Comparison of ENCODE assay signal across 1 cellular context in the genomic region with DNA sequence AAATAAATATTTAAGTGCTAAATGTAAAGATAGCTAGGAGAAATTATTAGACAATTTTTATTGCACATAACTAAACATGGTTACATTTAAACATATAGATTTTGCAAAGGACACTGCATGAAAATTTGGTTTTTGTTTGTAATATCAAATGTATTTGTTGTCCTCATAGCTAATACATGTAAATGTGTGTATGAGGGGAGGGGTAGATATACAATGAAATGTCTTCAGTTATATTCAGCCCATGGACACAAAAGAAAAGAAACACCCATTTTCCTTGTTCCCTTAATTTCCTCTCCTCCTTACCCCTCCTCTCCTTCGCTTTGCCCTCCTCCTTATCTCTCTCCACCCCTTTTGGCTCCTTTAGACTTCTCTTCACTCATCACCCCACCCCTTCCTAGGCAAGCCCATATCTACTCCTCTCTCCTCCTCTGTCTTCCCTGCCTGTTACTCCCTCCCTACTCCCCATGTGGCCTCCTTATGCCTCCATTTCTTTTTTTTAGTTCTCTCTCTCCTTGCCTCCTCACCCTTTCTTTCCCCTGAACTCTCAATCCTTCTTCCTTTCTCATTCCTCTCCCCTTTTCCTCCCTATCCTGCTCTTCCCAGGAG.
TF ChIP-seq lines count a peak whose summit lies in the region.

No MANE protein-coding gene starts in this region.

TF ChIP-seq in WTC11, 78 proteins besides CTCF, POLR2A, EP300 and RAD21 (continued from another document):
- TF ChIP-seq ZNF121 (CRISPR knock-in tag; IDR thresholded peaks at IDR 0.05): no peak
- no peak for TF ChIP-seq GRHL2 (CRISPR knock-in tag; IDR thresholded peaks at IDR 0.05; ENCODE audit: insufficient replicate concordance, severe bottlenecking)
- TF ChIP-seq, protein P1, sequence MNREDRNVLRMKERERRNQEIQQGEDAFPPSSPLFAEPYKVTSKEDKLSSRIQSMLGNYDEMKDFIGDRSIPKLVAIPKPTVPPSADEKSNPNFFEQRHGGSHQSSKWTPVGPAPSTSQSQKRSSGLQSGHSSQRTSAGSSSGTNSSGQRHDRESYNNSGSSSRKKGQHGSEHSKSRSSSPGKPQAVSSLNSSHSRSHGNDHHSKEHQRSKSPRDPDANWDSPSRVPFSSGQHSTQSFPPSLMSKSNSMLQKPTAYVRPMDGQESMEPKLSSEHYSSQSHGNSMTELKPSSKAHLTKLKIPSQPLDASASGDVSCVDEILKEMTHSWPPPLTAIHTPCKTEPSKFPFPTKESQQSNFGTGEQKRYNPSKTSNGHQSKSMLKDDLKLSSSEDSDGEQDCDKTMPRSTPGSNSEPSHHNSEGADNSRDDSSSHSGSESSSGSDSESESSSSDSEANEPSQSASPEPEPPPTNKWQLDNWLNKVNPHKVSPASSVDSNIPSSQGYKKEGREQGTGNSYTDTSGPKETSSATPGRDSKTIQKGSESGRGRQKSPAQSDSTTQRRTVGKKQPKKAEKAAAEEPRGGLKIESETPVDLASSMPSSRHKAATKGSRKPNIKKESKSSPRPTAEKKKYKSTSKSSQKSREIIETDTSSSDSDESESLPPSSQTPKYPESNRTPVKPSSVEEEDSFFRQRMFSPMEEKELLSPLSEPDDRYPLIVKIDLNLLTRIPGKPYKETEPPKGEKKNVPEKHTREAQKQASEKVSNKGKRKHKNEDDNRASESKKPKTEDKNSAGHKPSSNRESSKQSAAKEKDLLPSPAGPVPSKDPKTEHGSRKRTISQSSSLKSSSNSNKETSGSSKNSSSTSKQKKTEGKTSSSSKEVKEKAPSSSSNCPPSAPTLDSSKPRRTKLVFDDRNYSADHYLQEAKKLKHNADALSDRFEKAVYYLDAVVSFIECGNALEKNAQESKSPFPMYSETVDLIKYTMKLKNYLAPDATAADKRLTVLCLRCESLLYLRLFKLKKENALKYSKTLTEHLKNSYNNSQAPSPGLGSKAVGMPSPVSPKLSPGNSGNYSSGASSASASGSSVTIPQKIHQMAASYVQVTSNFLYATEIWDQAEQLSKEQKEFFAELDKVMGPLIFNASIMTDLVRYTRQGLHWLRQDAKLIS (CRISPR knock-in tag; IDR thresholded peaks at IDR 0.05; ENCODE audit: borderline replicate concordance): no peak
- TF ChIP-seq ZNF416 (CRISPR knock-in tag; IDR thresholded peaks at IDR 0.05): no peak
- TF ChIP-seq CREM (CRISPR knock-in tag; IDR thresholded peaks at IDR 0.05): no peak
- no peak for TF ChIP-seq ZNF317 (CRISPR knock-in tag; IDR thresholded peaks at IDR 0.05; ENCODE audit: borderline replicate concordance, low read depth)
- no peak for TF ChIP-seq FOXP1 (CRISPR knock-in tag; IDR thresholded peaks at IDR 0.05; ENCODE audit: borderline replicate concordance)
- TF ChIP-seq, protein P2, sequence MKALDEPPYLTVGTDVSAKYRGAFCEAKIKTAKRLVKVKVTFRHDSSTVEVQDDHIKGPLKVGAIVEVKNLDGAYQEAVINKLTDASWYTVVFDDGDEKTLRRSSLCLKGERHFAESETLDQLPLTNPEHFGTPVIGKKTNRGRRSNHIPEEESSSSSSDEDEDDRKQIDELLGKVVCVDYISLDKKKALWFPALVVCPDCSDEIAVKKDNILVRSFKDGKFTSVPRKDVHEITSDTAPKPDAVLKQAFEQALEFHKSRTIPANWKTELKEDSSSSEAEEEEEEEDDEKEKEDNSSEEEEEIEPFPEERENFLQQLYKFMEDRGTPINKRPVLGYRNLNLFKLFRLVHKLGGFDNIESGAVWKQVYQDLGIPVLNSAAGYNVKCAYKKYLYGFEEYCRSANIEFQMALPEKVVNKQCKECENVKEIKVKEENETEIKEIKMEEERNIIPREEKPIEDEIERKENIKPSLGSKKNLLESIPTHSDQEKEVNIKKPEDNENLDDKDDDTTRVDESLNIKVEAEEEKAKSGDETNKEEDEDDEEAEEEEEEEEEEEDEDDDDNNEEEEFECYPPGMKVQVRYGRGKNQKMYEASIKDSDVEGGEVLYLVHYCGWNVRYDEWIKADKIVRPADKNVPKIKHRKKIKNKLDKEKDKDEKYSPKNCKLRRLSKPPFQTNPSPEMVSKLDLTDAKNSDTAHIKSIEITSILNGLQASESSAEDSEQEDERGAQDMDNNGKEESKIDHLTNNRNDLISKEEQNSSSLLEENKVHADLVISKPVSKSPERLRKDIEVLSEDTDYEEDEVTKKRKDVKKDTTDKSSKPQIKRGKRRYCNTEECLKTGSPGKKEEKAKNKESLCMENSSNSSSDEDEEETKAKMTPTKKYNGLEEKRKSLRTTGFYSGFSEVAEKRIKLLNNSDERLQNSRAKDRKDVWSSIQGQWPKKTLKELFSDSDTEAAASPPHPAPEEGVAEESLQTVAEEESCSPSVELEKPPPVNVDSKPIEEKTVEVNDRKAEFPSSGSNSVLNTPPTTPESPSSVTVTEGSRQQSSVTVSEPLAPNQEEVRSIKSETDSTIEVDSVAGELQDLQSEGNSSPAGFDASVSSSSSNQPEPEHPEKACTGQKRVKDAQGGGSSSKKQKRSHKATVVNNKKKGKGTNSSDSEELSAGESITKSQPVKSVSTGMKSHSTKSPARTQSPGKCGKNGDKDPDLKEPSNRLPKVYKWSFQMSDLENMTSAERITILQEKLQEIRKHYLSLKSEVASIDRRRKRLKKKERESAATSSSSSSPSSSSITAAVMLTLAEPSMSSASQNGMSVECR (CRISPR knock-in tag; IDR thresholded peaks at IDR 0.05; ENCODE audit: borderline replicate concordance): no peak
- no peak for TF ChIP-seq OVOL2 (CRISPR knock-in tag; IDR thresholded peaks at IDR 0.05; ENCODE audit: borderline replicate concordance)
- TF ChIP-seq IRF2 (CRISPR knock-in tag; IDR thresholded peaks at IDR 0.05; ENCODE audit: borderline replicate concordance, low read depth): no peak
- no peak for TF ChIP-seq ZNF396 (CRISPR knock-in tag; IDR thresholded peaks at IDR 0.05; ENCODE audit: borderline replicate concordance)
